Comparison of ENCODE assay signal across 17 cellular contexts in the genomic region with DNA sequence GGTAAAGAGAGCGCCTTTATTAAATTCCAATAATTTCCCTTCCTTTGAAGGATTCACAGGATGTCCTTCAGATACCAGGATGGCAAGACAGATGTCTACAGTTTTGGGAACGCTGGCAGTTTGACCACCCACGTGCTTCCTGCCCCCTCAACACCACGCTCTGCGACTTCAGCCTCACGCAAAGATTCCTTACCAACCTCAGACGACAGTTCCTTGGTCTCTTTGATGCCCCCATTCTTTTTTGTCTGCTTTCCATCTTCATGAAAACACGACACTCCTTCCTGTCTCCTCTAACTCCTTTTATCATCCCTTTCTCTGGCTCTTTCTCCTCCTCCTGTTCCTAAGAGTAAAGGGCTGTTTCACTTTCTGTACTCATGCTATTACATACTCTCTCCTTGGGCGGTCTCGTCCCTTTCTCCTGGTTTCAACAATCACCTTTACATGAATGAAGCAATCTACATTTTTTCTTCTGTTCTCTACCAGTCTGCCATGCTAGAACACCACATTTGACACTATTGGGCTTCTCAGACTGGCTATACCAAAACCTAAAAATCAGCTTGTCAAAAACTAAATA.
DNase-seq lines count a peak whose midpoint lies in the region; ATAC-seq and TF ChIP-seq lines count a peak whose summit lies in the region.
"Had no signal": no experiment of that assay in that cellular context is flagged by ENCODE, and none has a peak within 500 bp of the region (broad histone marks: within the 10 kb centered on the region; RNA-seq: fewer than 3 reads in every experiment).

No MANE protein-coding gene starts in this region.

- no peaks in the 10 kb centered on the region for H3K9me3 Mint-ChIP-seq in activated naive CD4-positive, alpha-beta T cell treated with anti-CD3 and anti-CD28 coated beads, Interleukin-2, amount 10 ng/mL, durations not matched to agents 7 days and 5 days
- H3K9me3 Mint-ChIP-seq in activated B cell treated with CpG ODN at 0.5 μM for 24 hours (no peaks in the 10 kb centered on the region), memory B cell (no peaks in the 10 kb centered on the region), glutamatergic neuron (ENCODE audit: unreplicated experiment) (no peaks in the 10 kb centered on the region)
- H3K9me3 Mint-ChIP-seq in stimulated activated naive CD8-positive, alpha-beta T cell treated with anti-CD3 and anti-CD28 coated beads, Interleukin-15, amount 100 ng/mL, for 72 hours, result no peaks in the 10 kb centered on the region

- POLR2A ChIA-PET in activated B cell treated with CpG ODN at 0.5 μM for 24 hours (lab: Charles Lee), result no interaction called here

- no peaks in the 10 kb centered on the region for H3K27me3 Mint-ChIP-seq in activated naive CD4-positive, alpha-beta T cell treated with anti-CD3 and anti-CD28 coated beads, Interleukin-2, amount 10 ng/mL, durations not matched to agents 7 days and 5 days
- H3K27me3 Mint-ChIP-seq in activated B cell treated with CpG ODN at 0.5 μM for 24 hours (no peaks in the 10 kb centered on the region), memory B cell (no peaks in the 10 kb centered on the region), glutamatergic neuron (ENCODE audit: unreplicated experiment) (no peaks in the 10 kb centered on the region)
- H3K27me3 Mint-ChIP-seq in stimulated activated naive CD8-positive, alpha-beta T cell treated with anti-CD3 and anti-CD28 coated beads, Interleukin-15, amount 100 ng/mL, for 72 hours, result no peaks in the 10 kb centered on the region

- H3K36me3 Mint-ChIP-seq in activated naive CD4-positive, alpha-beta T cell treated with anti-CD3 and anti-CD28 coated beads, Interleukin-2, amount 10 ng/mL, durations not matched to agents 7 days and 5 days, result peaks cover 45% of the 10 kb centered on the region
- H3K36me3 Mint-ChIP-seq in activated B cell treated with CpG ODN at 0.5 μM for 24 hours (ENCODE audit: low read depth) (peaks cover 55% of the 10 kb centered on the region), memory B cell (peaks cover 28% of the 10 kb centered on the region), glutamatergic neuron (ENCODE audit: unreplicated experiment) (peaks cover 9% of the 10 kb centered on the region)

- peaks cover 24% of the 10 kb centered on the region for H3K4me1 Mint-ChIP-seq in activated naive CD4-positive, alpha-beta T cell treated with anti-CD3 and anti-CD28 coated beads, Interleukin-2, amount 10 ng/mL, durations not matched to agents 7 days and 5 days
- H3K4me1 Mint-ChIP-seq in activated B cell treated with CpG ODN at 0.5 μM for 24 hours (peaks cover 40% of the 10 kb centered on the region), memory B cell (peaks cover 32% of the 10 kb centered on the region), glutamatergic neuron (ENCODE audit: low read depth, unreplicated experiment) (no peaks in the 10 kb centered on the region)
- peaks cover 43% of the 10 kb centered on the region for H3K4me1 Mint-ChIP-seq in stimulated activated naive CD8-positive, alpha-beta T cell treated with anti-CD3 and anti-CD28 coated beads, Interleukin-15, amount 100 ng/mL, for 72 hours

- DNase-seq in activated naive CD4-positive, alpha-beta T cell treated with anti-CD3 and anti-CD28 coated beads, Interleukin-2, amount 10 ng/mL, durations not matched to agents 7 days and 5 days, result no peak
- no peak for DNase-seq in activated naive CD4-positive, alpha-beta T cell treated with anti-CD3 and anti-CD28 coated beads, Interleukin-2, amount 50 U/mL, for 16 hours
- DNase-seq in activated B cell treated with CpG ODN at 0.5 μM for 24 hours (no peak), memory B cell (ENCODE audit: low spot score in 2 of 2) (no peak), NCI-H526 (lab: John Stamatoyannopoulos, UW) (no peak), medulla oblongata (ENCODE audit: extremely low spot score) (no peak), glutamatergic neuron (no peak)
- DNase-seq in stimulated activated naive CD8-positive, alpha-beta T cell treated with anti-CD3 and anti-CD28 coated beads, Interleukin-15, amount 100 ng/mL, for 72 hours, result no peak
- DNase-seq: amygdala; central memory CD4-positive, alpha-beta T cell; DMS79 treated with DMSO at 0.1 percent for 48 hours; gastrocnemius medialis; NCI-H1694; PC-3; SIG-M5; thyroid gland had no signal

- CTCF ChIA-PET in activated naive CD4-positive, alpha-beta T cell treated with anti-CD3 and anti-CD28 coated beads, Interleukin-2, amount 10 ng/mL, durations not matched to agents 7 days and 5 days (lab: Charles Lee), result interaction anchor here (0.9 to 5.3 kb wide), 2 partner anchors 52 to 195 kb away, joined by 3 to 68 read pairs; no protein-coding TSS in a partner anchor
- CTCF ChIA-PET in activated B cell treated with CpG ODN at 0.5 μM for 24 hours (lab: Charles Lee), result interaction anchor here (1.3 to 13.9 kb wide), 3 partner anchors 56 to 192 kb away, joined by 4 to 282 read pairs (median 81); a partner anchor contains a TSS

- intact Hi-C loops in activated B cell treated with CpG ODN at 0.5 μM for 24 hours (cut with micrococcal nuclease), result no loop called here

- H3K4me3 Mint-ChIP-seq in activated naive CD4-positive, alpha-beta T cell treated with anti-CD3 and anti-CD28 coated beads, Interleukin-2, amount 10 ng/mL, durations not matched to agents 7 days and 5 days, result no peak overlapping the region
- H3K4me3 Mint-ChIP-seq in activated B cell treated with CpG ODN at 0.5 μM for 24 hours, result no peak overlapping the region
- H3K4me3 Mint-ChIP-seq in memory B cell, result no peak overlapping the region
- peak overlapping the region; percentile 36 to 78 for H3K4me3 Mint-ChIP-seq in stimulated activated naive CD8-positive, alpha-beta T cell treated with anti-CD3 and anti-CD28 coated beads, Interleukin-15, amount 100 ng/mL, for 72 hours
- H3K4me3 Mint-ChIP-seq in glutamatergic neuron (ENCODE audit: unreplicated experiment), result no peak overlapping the region

- ATAC-seq in activated B cell treated with CpG ODN at 0.5 μM for 24 hours (ENCODE audit: low read depth) (no peak), memory B cell (ENCODE audit: low read depth) (no peak)
- ATAC-seq in stimulated activated naive CD8-positive, alpha-beta T cell treated with anti-CD3 and anti-CD28 coated beads, Interleukin-15, amount 100 ng/mL, for 72 hours, result peak; percentile 53
- ATAC-seq: activated CD4-positive, CD25-positive, alpha-beta regulatory T cell treated with anti-CD3 and anti-CD28 coated beads, Interleukin-2, amount 50 U/mL, for 24 hours; gastrocnemius medialis; PC-3 had no signal

- TF ChIP-seq CTCF in activated B cell treated with CpG ODN at 0.5 μM for 24 hours (IDR thresholded peaks at IDR 0.05) (no peak), glutamatergic neuron (IDR thresholded peaks at IDR 0.05; ENCODE audit: partially characterized antibody, unreplicated experiment) (no peak)

- H3K27ac Mint-ChIP-seq in activated naive CD4-positive, alpha-beta T cell treated with anti-CD3 and anti-CD28 coated beads, Interleukin-2, amount 10 ng/mL, durations not matched to agents 7 days and 5 days, result peak overlapping the region; percentile 37
- H3K27ac Mint-ChIP-seq in activated B cell treated with CpG ODN at 0.5 μM for 24 hours (peak overlapping the region; percentile 67), memory B cell (peak overlapping the region; percentile 51), glutamatergic neuron (ENCODE audit: unreplicated experiment) (no peak overlapping the region)
- peak overlapping the region; percentile 0 to 89 for H3K27ac Mint-ChIP-seq in stimulated activated naive CD8-positive, alpha-beta T cell treated with anti-CD3 and anti-CD28 coated beads, Interleukin-15, amount 100 ng/mL, for 72 hours

Comparison
In these comparisons a context has a peak if more than half of its experiments do, and no peak if none do; other contexts are left out.
1. H3K4me3 Mint-ChIP-seq: peak in stimulated activated naive CD8-positive, alpha-beta T cell treated with anti-CD3 and anti-CD28 coated beads, Interleukin-15, amount 100 ng/mL, for 72 hours (2 of 2); none in activated naive CD4-positive, alpha-beta T cell treated with anti-CD3 and anti-CD28 coated beads, Interleukin-2, amount 10 ng/mL, durations not matched to agents 7 days and 5 days (single experiment), activated B cell treated with CpG ODN at 0.5 μM for 24 hours (single experiment), memory B cell (single experiment) and glutamatergic neuron (single experiment).